ENCODE assay signal across 8 cellular contexts in the genomic region with DNA sequence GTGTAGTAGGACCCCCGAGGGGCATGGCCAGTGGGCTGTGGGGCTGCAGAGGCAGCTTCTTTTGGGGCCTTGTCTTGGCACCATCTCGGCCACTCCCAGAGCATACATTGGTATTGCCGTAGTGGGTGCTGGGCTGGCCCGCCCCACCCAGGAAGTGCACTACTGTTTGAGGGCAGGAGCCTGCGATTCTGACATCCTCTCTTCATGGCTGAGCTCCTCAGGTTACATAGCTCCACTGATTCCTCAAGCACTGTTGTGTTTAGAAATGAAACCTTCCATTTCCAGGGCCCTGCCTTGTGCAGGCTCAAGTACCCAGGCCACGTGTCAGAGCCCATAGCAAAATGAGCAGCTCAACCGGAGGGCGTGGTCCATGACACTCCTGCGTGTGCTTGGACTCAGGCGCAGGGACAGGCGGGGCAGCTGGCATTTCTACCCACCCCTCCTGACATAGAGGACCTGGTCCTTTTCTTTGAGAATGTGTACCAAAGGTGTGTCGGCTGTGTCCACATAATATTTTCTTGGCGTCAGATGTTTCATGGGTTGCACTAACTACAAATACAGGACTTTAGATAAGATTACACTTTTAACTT.
DNase-seq lines count a peak whose midpoint lies in the region; ATAC-seq and TF ChIP-seq lines count a peak whose summit lies in the region.

No MANE protein-coding gene starts in this region.

- H3K36me3 ChIP-seq in left ventricle myocardium inferior (no peaks in the 10 kb centered on the region), colonic mucosa (no peaks in the 10 kb centered on the region)

- peak overlapping the region; percentile 88 for H3K27ac ChIP-seq in left ventricle myocardium inferior (replicated peaks)
- peak overlapping the region; percentile 84 for H3K27ac ChIP-seq in colonic mucosa

- peaks cover 91% of the 10 kb centered on the region for H3K4me1 ChIP-seq in left ventricle myocardium inferior
- peaks cover 24% of the 10 kb centered on the region for H3K4me1 ChIP-seq in colonic mucosa

- ATAC-seq in Right ventricle myocardium superior (ENCODE audit: poor library complexity) (no peak), HG03135 (IDR thresholded peaks at IDR 0.05; ENCODE audit: unreplicated experiment) (peak; percentile 72)

- H3K27me3 ChIP-seq in left ventricle myocardium inferior (ENCODE audit: low read depth) (no peaks in the 10 kb centered on the region), colonic mucosa (no peaks in the 10 kb centered on the region)

- H3K9me3 ChIP-seq in left ventricle myocardium inferior (replicated peaks) (peaks cover 4% of the 10 kb centered on the region), colonic mucosa (no peaks in the 10 kb centered on the region)

- H3K9ac ChIP-seq in colonic mucosa (ENCODE audit: low read depth in 2 of 2, low read length in 2 of 2), result peak overlapping the region in 1 of 2 donors; percentile 80

- H3K4me3 ChIP-seq in left ventricle myocardium inferior, result no peak overlapping the region
- no peak overlapping the region for H3K4me3 ChIP-seq in colonic mucosa

- intact Hi-C loops in left ventricle myocardium inferior (cut with micrococcal nuclease), result no loop called here
- intact Hi-C loops in Right ventricle myocardium superior (cut with DNase I), result no loop called here
- intact Hi-C loops in colonic mucosa (cut with DNase I), result no loop called here

- no peak for DNase-seq in left ventricle myocardium inferior
- DNase-seq in Right ventricle myocardium superior, result no peak
- peak in 4 of 5 donors; percentile 47 to 92 (median 56) for DNase-seq in T-helper 1 cell
- peak; percentile 89 for DNase-seq in colonic mucosa
- DNase-seq in stimulated activated CD8-positive, alpha-beta memory T cell treated with anti-CD3 and anti-CD28 coated beads, Interleukin-4, amount 100 ng/mL, for 48 hours, result peak; percentile 65
- no peak for DNase-seq in erythroblast (lab: John Stamatoyannopoulos, UW)
- DNase-seq in NCI-H524 treated with DMSO at 0.1 percent for 48 hours (lab: John Stamatoyannopoulos, UW), result no peak

- TF ChIP-seq CTCF in left ventricle myocardium inferior (IDR thresholded peaks at IDR 0.05; ENCODE audit: borderline replicate concordance) (no peak), colonic mucosa (IDR thresholded peaks at IDR 0.05) (no peak)

- TF ChIP-seq POLR2A in erythroblast (IDR thresholded peaks at IDR 0.05; ENCODE audit: low read length), result no peak

Comparison
In these comparisons a context has a peak if more than half of its experiments do, and no peak if none do; other contexts are left out.
1. DNase-seq: peak in T-helper 1 cell (4 of 5), colonic mucosa (single experiment) and stimulated activated CD8-positive, alpha-beta memory T cell treated with anti-CD3 and anti-CD28 coated beads, Interleukin-4, amount 100 ng/mL, for 48 hours (single experiment); none in left ventricle myocardium inferior (single experiment), Right ventricle myocardium superior (single experiment), erythroblast (0 of 2) and NCI-H524 treated with DMSO at 0.1 percent for 48 hours (single experiment).